ENCODE assay signal across 8 cellular contexts in genomic region chr5:99032234-99033013, GRCh38.
DNase-seq lines count a peak whose midpoint lies in the region; ATAC-seq, FAIRE-seq and TF ChIP-seq lines count a peak whose summit lies in the region.

No MANE protein-coding gene starts in this region.

- DNase-seq in COR-L47 (lab: John Stamatoyannopoulos, UW) (peak; percentile 63), GM19239 (ENCODE audit: insufficient read length, low spot score) (no peak), NT2/D1 (ENCODE audit: low read depth, low spot score) (peak; percentile 38), astrocyte (ENCODE audit: low read depth) (peak; percentile 57), right cardiac atrium (peak; percentile 47 to 73 (median 62)), pulmonary artery endothelial cell (ENCODE audit: low read depth, low spot score) (peak; percentile 60)
- DNase-seq in activated CD4-positive, CD25-positive, alpha-beta regulatory T cell (lab: John Stamatoyannopoulos, UW): no peak

- H3K9me3 ChIP-seq in NT2/D1 (ENCODE audit: insufficient read depth, low read length) (no peaks in the 10 kb centered on the region), astrocyte (ENCODE audit: insufficient read depth, low read depth, low read length) (no peaks in the 10 kb centered on the region), right cardiac atrium (ENCODE audit: control insufficient read depth, low read length) (no peaks in the 10 kb centered on the region)

- H3K36me3 Mint-ChIP-seq in astrocyte (ENCODE audit: low read depth, unreplicated experiment): no peaks in the 10 kb centered on the region

- no peak overlapping the region for H3K9ac ChIP-seq in NT2/D1 (ENCODE audit: insufficient read length, low read depth)
- H3K9ac ChIP-seq in astrocyte (ENCODE audit: low read length): no peak overlapping the region

- peak overlapping the region; percentile 45 for H3K4me2 ChIP-seq in astrocyte (ENCODE audit: low read length)

- WGBS in right cardiac atrium: 33% methylated on average over 7 of the region's 7 CpGs

- H3K27me3 ChIP-seq in NT2/D1 (ENCODE audit: insufficient read depth, insufficient read length) (no peaks in the 10 kb centered on the region), astrocyte (ENCODE audit: insufficient read depth, low read length) (no peaks in the 10 kb centered on the region), right cardiac atrium (ENCODE audit: control insufficient read depth, insufficient read depth) (no peaks in the 10 kb centered on the region)

- no peaks in the 10 kb centered on the region for H3K9me3 Mint-ChIP-seq in astrocyte (ENCODE audit: unreplicated experiment)

- TF ChIP-seq CTCF in astrocyte (IDR thresholded peaks at IDR 0.05; ENCODE audit: insufficient read depth, low read depth, low read length): peak; percentile 86

- no peak overlapping the region for H2AFZ ChIP-seq in astrocyte (ENCODE audit: low read depth, low read length)

- H3K4me1 ChIP-seq in NT2/D1 (ENCODE audit: insufficient read depth, insufficient read length): no peaks in the 10 kb centered on the region
- no peaks in the 10 kb centered on the region for H3K4me1 ChIP-seq in astrocyte (ENCODE audit: insufficient read depth, low read length)
- no peaks in the 10 kb centered on the region for H3K4me1 ChIP-seq in right cardiac atrium (ENCODE audit: control insufficient read depth, insufficient read depth, low read length)

- H3K4me3 ChIP-seq in NT2/D1 (ENCODE audit: insufficient read length, low read depth) (no peak overlapping the region), astrocyte (ENCODE audit: insufficient read depth, low read depth, low read length) (no peak overlapping the region), right cardiac atrium (ENCODE audit: low read length) (peak overlapping the region; percentile 73)

- H4K20me1 ChIP-seq in astrocyte (ENCODE audit: insufficient read depth, low read length): no peaks in the 10 kb centered on the region

- FAIRE-seq in GM19239 (lab: Jason Lieb, UNC) (peak; percentile 91), astrocyte (lab: Jason Lieb, UNC) (peak; percentile 75)

- H3K36me3 ChIP-seq in NT2/D1 (ENCODE audit: insufficient read depth, insufficient read length, low read length): no peaks in the 10 kb centered on the region
- H3K36me3 ChIP-seq in astrocyte (ENCODE audit: insufficient read depth, low read length): no peaks in the 10 kb centered on the region

- no peaks in the 10 kb centered on the region for H3K27me3 Mint-ChIP-seq in astrocyte (ENCODE audit: low read depth, unreplicated experiment)

- H3K4me1 Mint-ChIP-seq in astrocyte (ENCODE audit: low read depth, unreplicated experiment): peaks cover 12% of the 10 kb centered on the region

- no peak overlapping the region for H3K4me3 Mint-ChIP-seq in astrocyte (ENCODE audit: unreplicated experiment)

- intact Hi-C loops in right cardiac atrium (cut with DNase I): loop anchor here (1.0 to 5.0 kb wide), 4 partner anchors 124 to 130 kb away; no protein-coding TSS in a partner anchor

- no peak overlapping the region for H3K27ac Mint-ChIP-seq in astrocyte (ENCODE audit: unreplicated experiment)

- H3K27ac ChIP-seq in astrocyte (ENCODE audit: low read depth, low read length) (no peak overlapping the region), right cardiac atrium (ENCODE audit: low read length) (peak overlapping the region; percentile 34)

- ATAC-seq in HG03432 (IDR thresholded peaks at IDR 0.05; ENCODE audit: unreplicated experiment) (peak; percentile 40), right cardiac atrium (peak; percentile 91)

- no peaks in the 10 kb centered on the region for H3K79me2 ChIP-seq in astrocyte (ENCODE audit: insufficient read depth, low read length)

Comparison
In these comparisons a context has a peak if more than half of its experiments do, and no peak if none do; other contexts are left out.
1. DNase-seq: peak in COR-L47 (single experiment), NT2/D1 (single experiment), astrocyte (single experiment), right cardiac atrium (3 of 3) and pulmonary artery endothelial cell (single experiment); none in GM19239 (single experiment) and activated CD4-positive, CD25-positive, alpha-beta regulatory T cell (0 of 4).